Comparison of ENCODE assay signal across 9 cellular contexts in genomic region chr3:31232049-31233040, GRCh38.
DNase-seq lines count a peak whose midpoint lies in the region; ATAC-seq, FAIRE-seq and TF ChIP-seq lines count a peak whose summit lies in the region.
"Had no signal": no experiment of that assay in that cellular context is flagged by ENCODE, and none has a peak within 500 bp of the region (broad histone marks: within the 10 kb centered on the region; RNA-seq: fewer than 3 reads in every experiment).

No MANE protein-coding gene starts in this region.

- no peaks in the 10 kb centered on the region for H3K9me1 ChIP-seq in keratinocyte (ENCODE audit: control insufficient read depth, extremely low read depth, insufficient read depth, low read length)

- H3K36me3 Mint-ChIP-seq in T-helper 1 cell treated with Interleukin-12 subunit alpha and Interleukin-12 subunit beta and Interleukin-4 antibody, amounts not matched to agents 30 μg/mL and 1 μg/mL, for 36 hours (ENCODE audit: low read depth), result peaks cover 10% of the 10 kb centered on the region

- peaks cover 6% of the 10 kb centered on the region for H3K9me3 Mint-ChIP-seq in T-helper 1 cell treated with Interleukin-12 subunit alpha and Interleukin-12 subunit beta and Interleukin-4 antibody, amounts not matched to agents 30 μg/mL and 1 μg/mL, for 36 hours

- H3K27me3 ChIP-seq in keratinocyte (ENCODE audit: control insufficient read depth, extremely low read depth, insufficient read depth, low read length) (no peaks in the 10 kb centered on the region), breast epithelium (peaks cover 0 to 7% of the 10 kb centered on the region in 2 donors)

- no peaks in the 10 kb centered on the region for H3K79me2 ChIP-seq in keratinocyte (ENCODE audit: control insufficient read depth, insufficient read depth, low read length)

- peak overlapping the region; percentile 34 for H2AFZ ChIP-seq in keratinocyte (ENCODE audit: control insufficient read depth, low read length)

- H3K4me1 Mint-ChIP-seq in T-helper 1 cell treated with Interleukin-12 subunit alpha and Interleukin-12 subunit beta and Interleukin-4 antibody, amounts not matched to agents 30 μg/mL and 1 μg/mL, for 36 hours (ENCODE audit: low read depth), result peaks cover 65% of the 10 kb centered on the region

- FAIRE-seq in keratinocyte (lab: Jason Lieb, UNC), result no peak
- FAIRE-seq: G401.6 had no signal

- peak overlapping the region; percentile 53 for H3K27ac Mint-ChIP-seq in T-helper 1 cell treated with Interleukin-12 subunit alpha and Interleukin-12 subunit beta and Interleukin-4 antibody, amounts not matched to agents 30 μg/mL and 1 μg/mL, for 36 hours

- TF ChIP-seq CTCF in keratinocyte (optimal IDR thresholded peaks at IDR 0.05 in 1 of 3, IDR thresholded peaks at IDR 0.05 in 1 of 3, conservative IDR thresholded peaks at IDR 0.05 in 1 of 3; ENCODE audit: extremely low read depth in 1 of 3, insufficient read depth in 2 of 3, low read length in 3 of 3), result no peak
- TF ChIP-seq CTCF in breast epithelium (IDR thresholded peaks at IDR 0.05), result no peak

- DNase-seq in GDM1 (lab: John Stamatoyannopoulos, UW) (peak; percentile 80), keratinocyte (ENCODE audit: low read depth, low spot score) (no peak), HUDEP-2 (lab: John Stamatoyannopoulos, UW; ENCODE audit: unreplicated experiment in 76 of 76) (no peak), NCI-H146 (lab: John Stamatoyannopoulos, UW) (no peak), breast epithelium (ENCODE audit: low spot score in 2 of 2) (no peak), A172 (ENCODE audit: low spot score) (no peak)

- H3K4me2 ChIP-seq in keratinocyte (ENCODE audit: control insufficient read depth, extremely low read depth, insufficient read depth, low read depth, low read length), result peak overlapping the region; percentile 44

- H3K4me3 ChIP-seq in keratinocyte (ENCODE audit: control insufficient read depth in 2 of 3, extremely low read depth in 1 of 3, insufficient read depth in 2 of 3, low read depth in 1 of 3, low read length in 3 of 3) (no peak overlapping the region), breast epithelium (no peak overlapping the region)

- intact Hi-C loops in breast epithelium (cut with DNase I; ENCODE audit: low total_unique reads), result no loop called here

- no peaks in the 10 kb centered on the region for H3K9me3 ChIP-seq in keratinocyte (ENCODE audit: control insufficient read depth, low read depth, low read length)
- no peaks in the 10 kb centered on the region for H3K9me3 ChIP-seq in breast epithelium

- H3K36me3 ChIP-seq in keratinocyte (ENCODE audit: control insufficient read depth in 2 of 2, extremely low read depth in 1 of 2, insufficient read depth in 2 of 2, low read length in 2 of 2) (no peaks in the 10 kb centered on the region), breast epithelium (no peaks in the 10 kb centered on the region)

- no peak overlapping the region for H3K9ac ChIP-seq in keratinocyte (ENCODE audit: control insufficient read depth, extremely low read depth, insufficient read depth, low read length)

- H3K27ac ChIP-seq in keratinocyte (ENCODE audit: control insufficient read depth, insufficient read depth, low read length) (no peak overlapping the region), breast epithelium (no peak overlapping the region)

- H4K20me1 ChIP-seq in keratinocyte (ENCODE audit: control insufficient read depth, extremely low read depth, insufficient read depth, low read length), result no peaks in the 10 kb centered on the region

- H3K4me1 ChIP-seq in keratinocyte (ENCODE audit: control insufficient read depth, extremely low read depth, insufficient read depth, low read length) (peaks cover 23% of the 10 kb centered on the region), breast epithelium (no peaks in the 10 kb centered on the region)

- dilution Hi-C loops in keratinocyte (cut with MboI; ENCODE audit: extremely low pct_ligation_motif_present, low sequenced_read_pairs), result no loop called here

- no peaks in the 10 kb centered on the region for H3K27me3 Mint-ChIP-seq in T-helper 1 cell treated with Interleukin-12 subunit alpha and Interleukin-12 subunit beta and Interleukin-4 antibody, amounts not matched to agents 30 μg/mL and 1 μg/mL, for 36 hours (ENCODE audit: low read depth)

- no peak for TF ChIP-seq POLR2A in breast epithelium (IDR thresholded peaks at IDR 0.05)

- H3K4me3 Mint-ChIP-seq in T-helper 1 cell treated with Interleukin-12 subunit alpha and Interleukin-12 subunit beta and Interleukin-4 antibody, amounts not matched to agents 30 μg/mL and 1 μg/mL, for 36 hours, result peak overlapping the region; percentile 1

- peak; percentile 42 for ATAC-seq in HG02642 (IDR thresholded peaks at IDR 0.05; ENCODE audit: poor library complexity, unreplicated experiment)
